10 cellular contexts compared by ENCODE assay signal in genomic region chr5:174735498-174736350, GRCh38. TPM values are rescaled to one million over a fixed set of nuclear protein-coding genes. Genes with fewer than 3 reads are reported as not detected.
DNase-seq lines count a peak whose midpoint lies in the region; ATAC-seq and TF ChIP-seq lines count a peak whose summit lies in the region.
"Had no signal": no experiment of that assay in that cellular context is flagged by ENCODE, and none has a peak within 500 bp of the region (broad histone marks: within the 10 kb centered on the region; RNA-seq: fewer than 3 reads in every experiment).

No MANE protein-coding gene starts in this region.

- H2BK120ac ChIP-seq in H9 (ENCODE audit: low read depth, low read length, poor library complexity, severe bottlenecking): no peak overlapping the region

- H2BK12ac ChIP-seq in H9 (ENCODE audit: insufficient read length, low read depth, low read length): no peak overlapping the region

- H3K4me2 ChIP-seq in H9 (ENCODE audit: insufficient read depth, insufficient read length, low read length): peak overlapping the region; percentile 78

- in situ Hi-C loops in gastrocnemius medialis (cut with MboI; ENCODE audit: low sequenced_read_pairs in 4 of 4): loop anchor here in 2 of 4 donors (10.0 kb wide), 2 partner anchors 311 to 321 kb away; no protein-coding TSS in a partner anchor

- WGBS in H9 (ENCODE audit: extremely low coverage, insufficient read length, low lambda C conversion rate): no CpG with 5 or more reads among the region's 55 CpGs

- H2BK20ac ChIP-seq in H9 (ENCODE audit: low read depth, low read length, poor library complexity, severe bottlenecking): no peak overlapping the region

- H3K4me1 ChIP-seq in H9 (ENCODE audit: insufficient read depth, low read length): peaks cover 2% of the 10 kb centered on the region; the same call in 1 of the 2 replicates
- H3K4me1 ChIP-seq in gastrocnemius medialis: peaks cover 0 to 3% of the 10 kb centered on the region in 2 donors

- H3K4me3 ChIP-seq in fibroblast of villous mesenchyme (ENCODE audit: low read depth, low read length) (peak overlapping the region; percentile 54), gastrocnemius medialis (peak overlapping the region in 1 of 4 donors; percentile 5)

- H4K5ac ChIP-seq in H9 (ENCODE audit: insufficient read length, low read depth, low read length): no peak overlapping the region

- H3T11ph ChIP-seq in H9 (ENCODE audit: low read length): no peak overlapping the region

- no peak overlapping the region for H4K91ac ChIP-seq in H9 (ENCODE audit: insufficient read length, low read depth, low read length)

- peak in 1 of 2 donors; percentile 56 for ATAC-seq in gastrocnemius medialis
- no peak for ATAC-seq in GM19328 (IDR thresholded peaks at IDR 0.05; ENCODE audit: unreplicated experiment)
- ATAC-seq in HG03280 (IDR thresholded peaks at IDR 0.05; ENCODE audit: unreplicated experiment): no peak
- ATAC-seq in GM18519 (IDR thresholded peaks at IDR 0.05; ENCODE audit: low FRiP score, unreplicated experiment): no peak

- H2BK5ac ChIP-seq in H9 (ENCODE audit: insufficient read length, low read length): no peak overlapping the region

- CTCF ChIA-PET in RWPE1 (lab: Yijun Ruan, JAX): interaction anchor here (0.6 to 1.9 kb wide), 5 partner anchors 10 to 334 kb away, joined by 3 to 13 read pairs (median 6); no protein-coding TSS in a partner anchor

- H3K79me2 ChIP-seq in H9 (ENCODE audit: insufficient read depth, low read length): no peaks in the 10 kb centered on the region

- H3K9me3 Mint-ChIP-seq in H9: peaks cover 0 to 6% of the 10 kb centered on the region in 2 experiments; a peak in 1 of 5 replicates
- H3K9me3 Mint-ChIP-seq: activated naive CD4-positive, alpha-beta T cell treated with anti-CD3 and anti-CD28 coated beads, Interleukin-2, amount 10 ng/mL, durations not matched to agents 7 days and 5 days had no signal

- no peak overlapping the region for H4K8ac ChIP-seq in H9 (replicated peaks; ENCODE audit: insufficient read length, low read depth, low read length)

- peaks cover 93% of the 10 kb centered on the region for H3K27me3 Mint-ChIP-seq in H9 (ENCODE audit: low read depth)

- no peak overlapping the region for H3K18ac ChIP-seq in H9 (ENCODE audit: insufficient read length, low read depth, low read length)

- no peak for TF ChIP-seq POLR2A in gastrocnemius medialis (IDR thresholded peaks at IDR 0.05)

- H3K4me3 Mint-ChIP-seq in H9: peak overlapping the region; percentile 65 to 84
- H3K4me3 Mint-ChIP-seq: activated naive CD4-positive, alpha-beta T cell treated with anti-CD3 and anti-CD28 coated beads, Interleukin-2, amount 10 ng/mL, durations not matched to agents 7 days and 5 days; HFFc6 had no signal

- no peak overlapping the region for H3K56ac ChIP-seq in H9 (ENCODE audit: insufficient read length, low read depth, low read length)

- H4K20me1 ChIP-seq in H9 (ENCODE audit: control insufficient read depth, insufficient read depth, insufficient read length): no peaks in the 10 kb centered on the region

- H3K27ac ChIP-seq in H9 (ENCODE audit: insufficient read length, low read depth, low read length) (no peak overlapping the region), RWPE1 (no peak overlapping the region), gastrocnemius medialis (no peak overlapping the region)

- H2AK5ac ChIP-seq in H9 (ENCODE audit: insufficient read length, low read length): no peak overlapping the region

- DNase-seq in H9: peak; percentile 78
- peak; percentile 70 for DNase-seq in RWPE1 (ENCODE audit: low spot score)
- peak; percentile 28 for DNase-seq in fibroblast of villous mesenchyme (ENCODE audit: low read depth)
- DNase-seq in gastrocnemius medialis: no peak
- DNase-seq in hippocampal formation (lab: John Stamatoyannopoulos, UW): no peak
- DNase-seq: activated naive CD4-positive, alpha-beta T cell treated with anti-CD3 and anti-CD28 coated beads, Interleukin-2, amount 10 ng/mL, durations not matched to agents 7 days and 5 days; HFFc6 had no signal

- H3K23me2 ChIP-seq in H9 (ENCODE audit: insufficient read length, low read depth, low read length, poor library complexity, severe bottlenecking): peaks cover 11% of the 10 kb centered on the region

- H3K36me3 Mint-ChIP-seq in H9 (ENCODE audit: insufficient read depth in 1 of 3, low read depth in 3 of 3): no peaks in the 10 kb centered on the region

- intact Hi-C loops in gastrocnemius medialis (cut with DNase I; ENCODE audit: low total_unique reads): loop anchor here (1.0 kb wide), 1 partner anchor 316 kb away; no protein-coding TSS in a partner anchor

- peaks cover 45 to 51% of the 10 kb centered on the region in 2 experiments for H3K4me1 Mint-ChIP-seq in H9
- H3K4me1 Mint-ChIP-seq: activated naive CD4-positive, alpha-beta T cell treated with anti-CD3 and anti-CD28 coated beads, Interleukin-2, amount 10 ng/mL, durations not matched to agents 7 days and 5 days had no signal

- H2BK15ac ChIP-seq in H9 (ENCODE audit: low read depth, low read length): no peak overlapping the region

- H3K27me3 ChIP-seq in H9 (ENCODE audit: insufficient read depth, low read length) (peaks cover 67% of the 10 kb centered on the region), gastrocnemius medialis (peaks cover 47 to 60% (median 60%) of the 10 kb centered on the region in 3 donors)

- POLR2A ChIA-PET in RWPE1 (lab: Yijun Ruan, JAX; ENCODE audit: low non-redundant PET): no interaction called here

- H3K23ac ChIP-seq in H9 (ENCODE audit: insufficient read length, low read depth, low read length): no peak overlapping the region

- TF ChIP-seq CTCF in H9 (conservative IDR thresholded peaks at IDR 0.05): peak; percentile 84
- peak; percentile 29 for TF ChIP-seq CTCF in RWPE1 (conservative IDR thresholded peaks at IDR 0.05; ENCODE audit: low read depth)
- peak; percentile 70 for TF ChIP-seq CTCF in fibroblast of villous mesenchyme (IDR thresholded peaks at IDR 0.05; ENCODE audit: insufficient read depth, low read depth, low read length)
- TF ChIP-seq CTCF in gastrocnemius medialis (IDR thresholded peaks at IDR 0.05 in 4 of 5, conservative IDR thresholded peaks at IDR 0.05 in 1 of 5): peak in 3 of 5 experiments; percentile 32 to 49 (median 36)

- no peaks in the 10 kb centered on the region for H3K9me3 ChIP-seq in H9 (ENCODE audit: control insufficient read depth, low read depth, low read length)
- H3K9me3 ChIP-seq in gastrocnemius medialis: no peaks in the 10 kb centered on the region

- no peak overlapping the region for H3K4ac ChIP-seq in H9 (ENCODE audit: low read depth, low read length)

- H3K9ac ChIP-seq in H9 (ENCODE audit: extremely low read depth, insufficient read length, low read length): no peak overlapping the region

- H3K36me3 ChIP-seq in gastrocnemius medialis: no peaks in the 10 kb centered on the region

- H3K79me1 ChIP-seq in H9 (ENCODE audit: insufficient read depth, low read depth, low read length, poor library complexity, severe bottlenecking): no peaks in the 10 kb centered on the region

- H3K27ac Mint-ChIP-seq in H9: no peak overlapping the region
- H3K27ac Mint-ChIP-seq: activated naive CD4-positive, alpha-beta T cell treated with anti-CD3 and anti-CD28 coated beads, Interleukin-2, amount 10 ng/mL, durations not matched to agents 7 days and 5 days; HFFc6 had no signal

- H3K14ac ChIP-seq in H9 (ENCODE audit: insufficient read depth, low read length): no peak overlapping the region

- H2AFZ ChIP-seq in H9 (ENCODE audit: low read length): no peak overlapping the region

RNA-seq across cellular contexts. Expression of gene MSX2, which starts 11.3 kb away (rescaled TPM):
- total RNA-seq in H9 (2021) (0.35 and 0.42 TPM in 2 replicates), fibroblast of villous mesenchyme (0.32 and 0.43 TPM in 2 replicates), gastrocnemius medialis (1 to 10 TPM in 2 of 4 donors, under 1 TPM in 2; 0.95 to 2.1 (median 1.1) TPM)
- total RNA-seq: HFFc6 had no signal

Comparison
In these comparisons a context has a peak if more than half of its experiments do, and no peak if none do; other contexts are left out.
1. DNase-seq: peak in H9 (single experiment), RWPE1 (single experiment) and fibroblast of villous mesenchyme (single experiment); none in gastrocnemius medialis (0 of 2) and hippocampal formation (0 of 2).
2. CTCF ChIP-seq: peak in every context shown above with its lines; median percentile 84 in H9; 70 in fibroblast of villous mesenchyme; 36 in gastrocnemius medialis; 29 in RWPE1.